ENCODE assay signal across 28 cellular contexts in the genomic region with DNA sequence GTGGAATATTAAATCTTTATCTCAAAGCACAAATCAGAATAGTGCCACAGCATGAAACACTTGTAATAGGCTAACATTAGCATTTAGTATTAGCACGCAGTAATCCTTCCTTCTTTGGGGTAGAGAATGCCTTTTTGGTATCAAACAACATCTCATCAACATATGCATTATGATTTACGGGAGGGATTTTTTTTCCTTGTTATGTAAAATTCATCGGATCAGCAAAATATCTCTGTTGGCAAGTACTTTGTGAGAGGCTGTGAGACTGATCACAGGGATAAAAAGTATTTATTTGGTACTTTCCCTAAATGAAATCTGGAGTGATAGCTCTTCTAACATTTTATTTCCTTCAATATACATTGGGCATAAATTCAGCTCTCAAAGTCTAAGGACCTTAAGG.
"Had no signal": no experiment of that assay in that cellular context is flagged by ENCODE, and none has a peak within 500 bp of the region (broad histone marks: within the 10 kb centered on the region; RNA-seq: fewer than 3 reads in every experiment).

No MANE protein-coding gene starts in this region.

- H3K36me3 Mint-ChIP-seq: mesothelial cell of epicardium, naive B cell had no signal

- H3K9me3 ChIP-seq: esophagus squamous epithelium, gastrocnemius medialis, heart right ventricle, left lung, lower lobe of right lung, mucosa of descending colon had no signal

- H3K27me3 ChIP-seq: esophagus squamous epithelium, gastrocnemius medialis, heart right ventricle, left lung had no signal

- H3K36me3 ChIP-seq: esophagus squamous epithelium, gastrocnemius medialis, heart right ventricle, left lung, lower lobe of right lung had no signal

- H3K27ac Mint-ChIP-seq: dendritic cell treated with granulocyte-macrophage colony-stimulating factor and Interleukin-4, amounts not matched to agents 40 ng/mL and 50 ng/mL, for 4 days; effector memory CD8-positive, alpha-beta T cell; endodermal cell; mesothelial cell of epicardium; naive B cell; naive thymus-derived CD8-positive, alpha-beta T cell had no signal

- ATAC-seq: effector memory CD8-positive, alpha-beta T cell; esophagus mucosa; gastrocnemius medialis; heart right ventricle; left cardiac atrium; left lung; left ventricle myocardium superior; lower lobe of right lung; mucosa of descending colon; naive thymus-derived CD8-positive, alpha-beta T cell had no signal

- H3K9me3 Mint-ChIP-seq: dendritic cell treated with granulocyte-macrophage colony-stimulating factor and Interleukin-4, amounts not matched to agents 40 ng/mL and 50 ng/mL, for 4 days; effector memory CD8-positive, alpha-beta T cell; endodermal cell; mesothelial cell of epicardium; naive B cell; naive thymus-derived CD8-positive, alpha-beta T cell had no signal

- H3K4me3 Mint-ChIP-seq: dendritic cell treated with granulocyte-macrophage colony-stimulating factor and Interleukin-4, amounts not matched to agents 40 ng/mL and 50 ng/mL, for 4 days; effector memory CD8-positive, alpha-beta T cell; endodermal cell; mesothelial cell of epicardium; naive B cell; naive thymus-derived CD8-positive, alpha-beta T cell had no signal

- H3K4me3 ChIP-seq: esophagus squamous epithelium, gastrocnemius medialis, heart right ventricle, left lung, lower lobe of right lung, mucosa of descending colon had no signal

- H3K27ac ChIP-seq: epithelial cell of prostate, esophagus squamous epithelium, gastrocnemius medialis, heart right ventricle, left lung, lower lobe of right lung had no signal

- FAIRE-seq: endometrium, islet of Langerhans, keratinocyte had no signal

- H3K27me3 Mint-ChIP-seq: naive B cell; naive thymus-derived CD8-positive, alpha-beta T cell had no signal

- H3K4me1 ChIP-seq: esophagus squamous epithelium, gastrocnemius medialis, left lung, lower lobe of right lung had no signal

- H3K4me1 Mint-ChIP-seq: mesothelial cell of epicardium; naive thymus-derived CD8-positive, alpha-beta T cell had no signal

- DNase-seq: cortex of kidney; effector CD8-positive, alpha-beta T cell; effector memory CD8-positive, alpha-beta T cell; endodermal cell; erythroblast; esophagus squamous epithelium; foreskin fibroblast; foreskin melanocyte; gastrocnemius medialis; glutamatergic neuron; head of caudate nucleus; heart right ventricle; hippocampal formation; left cardiac atrium; left lung; left ventricle myocardium superior; lower lobe of right lung; mesenchymal stem cell; mucosa of descending colon; naive B cell; naive thymus-derived CD8-positive, alpha-beta T cell had no signal
